ENCODE assay signal across 16 cellular contexts in the genomic region with DNA sequence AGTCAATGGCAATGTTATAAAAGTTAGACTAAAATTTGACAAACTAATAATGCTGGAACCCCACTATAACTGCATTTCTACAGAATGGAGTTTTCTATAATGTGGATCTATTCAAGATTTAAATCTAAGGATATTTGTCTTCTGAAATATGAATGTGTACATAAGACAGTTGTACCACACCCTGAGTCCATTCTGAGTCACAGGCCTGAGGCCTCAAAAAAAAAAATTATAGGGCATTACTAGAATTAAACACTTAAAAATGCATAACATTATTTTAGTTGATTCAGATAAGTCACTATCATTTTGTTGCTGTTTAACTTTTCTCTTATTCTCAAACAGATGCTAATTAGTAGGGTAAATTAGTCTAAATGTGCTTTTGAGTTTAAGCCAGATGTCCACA. TPM values are rescaled to one million over a fixed set of nuclear protein-coding genes. Genes with fewer than 3 reads are reported as not detected.
DNase-seq lines count a peak whose midpoint lies in the region; ATAC-seq, FAIRE-seq and TF ChIP-seq lines count a peak whose summit lies in the region.
"Had no signal": no experiment of that assay in that cellular context is flagged by ENCODE, and none has a peak within 500 bp of the region (broad histone marks: within the 10 kb centered on the region; RNA-seq: fewer than 3 reads in every experiment).

No MANE protein-coding gene starts in this region.

- H4K20me1 ChIP-seq in mammary epithelial cell (ENCODE audit: insufficient read depth, low read length) (no peaks in the 10 kb centered on the region), keratinocyte (ENCODE audit: control insufficient read depth, extremely low read depth, insufficient read depth, low read length) (no peaks in the 10 kb centered on the region)

- H3K9me1 ChIP-seq in keratinocyte (ENCODE audit: control insufficient read depth, extremely low read depth, insufficient read depth, low read length) = no peaks in the 10 kb centered on the region

- ATAC-seq in GM18519 (IDR thresholded peaks at IDR 0.05; ENCODE audit: low FRiP score, unreplicated experiment) (no peak), HG02588 (IDR thresholded peaks at IDR 0.05; ENCODE audit: unreplicated experiment) (no peak), GM21737 (IDR thresholded peaks at IDR 0.05; ENCODE audit: unreplicated experiment) (no peak)
- no peak for ATAC-seq in activated CD4-positive, CD25-positive, alpha-beta regulatory T cell treated with anti-CD3 and anti-CD28 coated beads, Interleukin-2, amount 50 U/mL, for 24 hours
- ATAC-seq: activated naive CD8-positive, alpha-beta T cell treated with anti-CD3 and anti-CD28 coated beads, Interleukin-2, amount 50 U/mL, for 24 hours had no signal

- H3K4me3 ChIP-seq in AG10803 (ENCODE audit: low read length) (no peak overlapping the region), mammary epithelial cell (replicated peaks in 1 of 3; ENCODE audit: insufficient read depth in 1 of 3, low read depth in 2 of 3, low read length in 3 of 3) (no peak overlapping the region), keratinocyte (ENCODE audit: control insufficient read depth in 2 of 3, extremely low read depth in 1 of 3, insufficient read depth in 2 of 3, low read depth in 1 of 3, low read length in 3 of 3) (no peak overlapping the region)

- FAIRE-seq in keratinocyte (lab: Jason Lieb, UNC) = no peak
- FAIRE-seq: GM18507 had no signal

- no TSS peak for BruUV-seq in mammary epithelial cell (replicated peaks; lab: Mats Ljungman, UMichigan)

- peaks cover 19% of the 10 kb centered on the region for H3K4me1 ChIP-seq in mammary epithelial cell (ENCODE audit: insufficient read depth, low read length)
- peaks cover 19% of the 10 kb centered on the region for H3K4me1 ChIP-seq in keratinocyte (ENCODE audit: control insufficient read depth, extremely low read depth, insufficient read depth, low read length)

- H3K79me2 ChIP-seq in mammary epithelial cell (ENCODE audit: insufficient read depth, low read length) (no peaks in the 10 kb centered on the region), keratinocyte (ENCODE audit: control insufficient read depth, insufficient read depth, low read length) (no peaks in the 10 kb centered on the region)

- H3K9ac ChIP-seq in mammary epithelial cell (ENCODE audit: insufficient read depth, low read length) (no peak overlapping the region), keratinocyte (ENCODE audit: control insufficient read depth, extremely low read depth, insufficient read depth, low read length) (no peak overlapping the region)

- H3K9me3 ChIP-seq in mammary epithelial cell (replicated peaks; ENCODE audit: insufficient read depth, low read length) = no peaks in the 10 kb centered on the region
- no peaks in the 10 kb centered on the region for H3K9me3 ChIP-seq in keratinocyte (ENCODE audit: control insufficient read depth, low read depth, low read length)

- in situ Hi-C loops in mammary epithelial cell (cut with MboI; ENCODE audit: low sequenced_read_pairs in 2 of 2) = no loop called here

- H3K4me2 ChIP-seq in mammary epithelial cell (ENCODE audit: insufficient read depth, low read depth, low read length) (peak overlapping the region; percentile 59), keratinocyte (ENCODE audit: control insufficient read depth, extremely low read depth, insufficient read depth, low read depth, low read length) (peak overlapping the region; percentile 15)

- H2AFZ ChIP-seq in mammary epithelial cell (ENCODE audit: low read depth, low read length) (peak overlapping the region; percentile 53), keratinocyte (ENCODE audit: control insufficient read depth, low read length) (no peak overlapping the region)

- no peaks in the 10 kb centered on the region for H3K36me3 ChIP-seq in mammary epithelial cell (ENCODE audit: insufficient read depth, low read length)
- no peaks in the 10 kb centered on the region for H3K36me3 ChIP-seq in keratinocyte (ENCODE audit: control insufficient read depth in 2 of 2, extremely low read depth in 1 of 2, insufficient read depth in 2 of 2, low read length in 2 of 2)

- TF ChIP-seq CTCF in AG10803 (conservative IDR thresholded peaks at IDR 0.05; ENCODE audit: low read length) (no peak), mammary epithelial cell (conservative IDR thresholded peaks at IDR 0.05 in 1 of 2, IDR thresholded peaks at IDR 0.05 in 1 of 2; ENCODE audit: extremely low read depth in 1 of 2, insufficient read depth in 1 of 2, low read depth in 1 of 2, low read length in 2 of 2) (no peak), keratinocyte (optimal IDR thresholded peaks at IDR 0.05 in 1 of 3, IDR thresholded peaks at IDR 0.05 in 1 of 3, conservative IDR thresholded peaks at IDR 0.05 in 1 of 3; ENCODE audit: extremely low read depth in 1 of 3, insufficient read depth in 2 of 3, low read length in 3 of 3) (no peak)

- dilution Hi-C loops in mammary epithelial cell (cut with HindIII; ENCODE audit: low sequenced_read_pairs) = no loop called here
- dilution Hi-C loops in keratinocyte (cut with MboI; ENCODE audit: extremely low pct_ligation_motif_present, low sequenced_read_pairs) = no loop called here

- H3K27me3 ChIP-seq in mammary epithelial cell (ENCODE audit: insufficient read depth, low read length) (no peaks in the 10 kb centered on the region), keratinocyte (ENCODE audit: control insufficient read depth, extremely low read depth, insufficient read depth, low read length) (no peaks in the 10 kb centered on the region)

- DNase-seq in AG10803 (ENCODE audit: low read depth) = peak; percentile 21
- peak; percentile 50 for DNase-seq in M059J (ENCODE audit: low read depth)
- peak; percentile 75 for DNase-seq in mammary epithelial cell
- no peak for DNase-seq in keratinocyte (ENCODE audit: low read depth, low spot score)
- DNase-seq: activated CD4-positive, alpha-beta T cell treated with anti-CD3 and anti-CD28 coated beads for 4 hours; activated naive CD8-positive, alpha-beta T cell treated with anti-CD3 and anti-CD28 coated beads, Interleukin-2, amount 50 U/mL, for 24 hours; activated T-cell treated with anti-CD3 and anti-CD28 coated beads, Interleukin-2, amount 50 U/mL, for 48 hours; GOT3; NCI-H1417; OCI-M1; stimulated activated naive CD4-positive, alpha-beta T cell had no signal

- intact Hi-C loops in mammary epithelial cell (cut with micrococcal nuclease) = no loop called here

- peak overlapping the region; percentile 57 for H3K27ac ChIP-seq in mammary epithelial cell (ENCODE audit: insufficient read depth, low read depth, low read length)
- H3K27ac ChIP-seq in keratinocyte (ENCODE audit: control insufficient read depth, insufficient read depth, low read length) = peak overlapping the region; percentile 64

- CTCF ChIA-PET in mammary epithelial cell (lab: Charles Lee; ENCODE audit: low non-redundant PET) = no interaction called here

RNA-seq across cellular contexts. Expression of a gene that starts 42.2 kb away (rescaled TPM):
- total RNA-seq in M059J (2014; rRNA removed; shearing (Covaris generic)) = 131 and 221 TPM in 2 replicates
- 10 to 100 TPM in 1 of 2 donors, 1 to 10 TPM in 1; 9.6 to 51.7 TPM for total RNA-seq in mammary epithelial cell
- polyA plus RNA-seq in mammary epithelial cell (13.3 TPM), keratinocyte (6.5 to 16.6 TPM (median 7.2 TPM) in 3 replicates)
- polyA minus RNA-seq in mammary epithelial cell (25.6 TPM), keratinocyte (6.4 to 23.5 TPM (median 11.9 TPM) in 3 replicates)
- 2.1 TPM for polyA plus RNA-seq in keratinocyte (2011; ENCODE audit: low read depth)
- 2.2 and 2.4 TPM in 2 replicates for polyA plus RNA-seq in keratinocyte (2011; cell fraction: cytosol; rRNA removed)
- 23.2 and 25.7 TPM in 2 replicates for polyA plus RNA-seq in keratinocyte (2011; cell fraction: nucleus; rRNA removed)
- polyA plus RNA-seq in keratinocyte (2012; ENCODE audit: low replicate concordance) = 2.0 and 8.5 TPM in 2 replicates
- polyA minus RNA-seq in keratinocyte (2011; cell fraction: cytosol; rRNA and poly(A)+ RNA removed) = 4.8 TPM
- 22.5 and 41.3 TPM in 2 replicates for polyA minus RNA-seq in keratinocyte (2011; cell fraction: nucleus; rRNA and poly(A)+ RNA removed)
